ENCODE assay signal across 9 cellular contexts in genomic region chr20:45358282-45359068, GRCh38. TPM values are rescaled to one million over a fixed set of nuclear protein-coding genes. Genes with fewer than 3 reads are reported as not detected.
DNase-seq lines count a peak whose midpoint lies in the region; ATAC-seq, FAIRE-seq and TF ChIP-seq lines count a peak whose summit lies in the region.
"Had no signal": no experiment of that assay in that cellular context is flagged by ENCODE, and none has a peak within 500 bp of the region (broad histone marks: within the 10 kb centered on the region; RNA-seq: fewer than 3 reads in every experiment).

No MANE protein-coding gene starts in this region.

- no peaks in the 10 kb centered on the region for H3K27me3 Mint-ChIP-seq in astrocyte (ENCODE audit: low read depth, unreplicated experiment)

- peaks cover 3% of the 10 kb centered on the region for H3K79me2 ChIP-seq in astrocyte (ENCODE audit: insufficient read depth, low read length)

- TF ChIP-seq EP300 in stomach (IDR thresholded peaks at IDR 0.05): peak; percentile 44

- peak; percentile 5 for ATAC-seq in IMR-90 (ENCODE audit: low read depth)
- ATAC-seq in HG03159 (IDR thresholded peaks at IDR 0.05; ENCODE audit: unreplicated experiment): no peak
- no peak for ATAC-seq in HG03432 (IDR thresholded peaks at IDR 0.05; ENCODE audit: unreplicated experiment)
- ATAC-seq in GM19351 (IDR thresholded peaks at IDR 0.05; ENCODE audit: unreplicated experiment): no peak

- TF ChIP-seq CTCF in IMR-90 (conservative IDR thresholded peaks at IDR 0.05; ENCODE audit: low read depth, low read length) (no peak), astrocyte (IDR thresholded peaks at IDR 0.05; ENCODE audit: insufficient read depth, low read depth, low read length) (no peak), stomach (IDR thresholded peaks at IDR 0.05) (no peak)

- peak overlapping the region; percentile 62 for H2AK9ac ChIP-seq in IMR-90 (replicated peaks; ENCODE audit: low read depth, low read length, poor library complexity)

- H2BK5ac ChIP-seq in IMR-90 (ENCODE audit: low read depth, low read length, poor library complexity, severe bottlenecking): peak overlapping the region; percentile 30

- CTCF ChIA-PET in IMR-90 (lab: Yijun Ruan, JAX): interaction anchor here (1.0 kb wide), 1 partner anchor 15 kb away, joined by 3 read pairs; no protein-coding TSS in a partner anchor

- H3K4me3 ChIP-seq in IMR-90 (ENCODE audit: insufficient read depth, low read depth, low read length) (no peak overlapping the region), astrocyte (ENCODE audit: insufficient read depth, low read depth, low read length) (peak overlapping the region; percentile 4), iPS-15b (ENCODE audit: low read depth, low read length) (no peak overlapping the region), stomach (no peak overlapping the region)

- no peak for TF ChIP-seq RAD21 in IMR-90 (IDR thresholded peaks at IDR 0.05; ENCODE audit: low read length)

- H3K4me1 ChIP-seq in IMR-90 (ENCODE audit: control insufficient read depth, insufficient read depth, low read length) (peaks cover 32% of the 10 kb centered on the region), astrocyte (ENCODE audit: insufficient read depth, low read length) (peaks cover 62% of the 10 kb centered on the region), iPS-15b (ENCODE audit: control insufficient read depth, insufficient read depth, low read length) (peaks cover 9% of the 10 kb centered on the region), stomach (peaks cover 45 to 63% (median 52%) of the 10 kb centered on the region in 4 donors)

- no peak overlapping the region for H3K56ac ChIP-seq in IMR-90 (ENCODE audit: extremely low read depth, insufficient read depth, low read length)

- no peak for FAIRE-seq in astrocyte (lab: Jason Lieb, UNC)
- FAIRE-seq: colon had no signal

- no peaks in the 10 kb centered on the region for H3K36me3 Mint-ChIP-seq in astrocyte (ENCODE audit: low read depth, unreplicated experiment)

- peak overlapping the region; percentile 87 for H2AK5ac ChIP-seq in IMR-90 (ENCODE audit: low read depth, low read length)

- peak overlapping the region; percentile 57 to 59 for H4K8ac ChIP-seq in IMR-90 (ENCODE audit: low read depth in 2 of 2, low read length in 2 of 2)

- dilution Hi-C loops in IMR-90 (cut with HindIII; ENCODE audit: low sequenced_read_pairs, unreplicated experiment): no loop called here

- 0 out of 2 replicates have a peak overlapping the region, but pooled peaks have one; percentile 2 for H3K9ac ChIP-seq in IMR-90 (ENCODE audit: low read depth, low read length)
- H3K9ac ChIP-seq in astrocyte (ENCODE audit: low read length): peak overlapping the region; percentile 30
- H3K9ac ChIP-seq in iPS-15b (ENCODE audit: low read depth, low read length): peak overlapping the region; percentile 16

- H3K14ac ChIP-seq in IMR-90 (replicated peaks; ENCODE audit: low read depth, low read length): peak overlapping the region; percentile 24; the same call in 1 of the 2 replicates

- in situ Hi-C loops in IMR-90 (cut with MboI; ENCODE audit: low sequenced_read_pairs): loop anchor here (5.0 kb wide), 1 partner anchor 79 kb away; no protein-coding TSS in a partner anchor

- peak overlapping the region; percentile 11; the same call in 1 of the 2 replicates for H4K5ac ChIP-seq in IMR-90 (ENCODE audit: low read depth, low read length)

- TF ChIP-seq POLR2A in IMR-90 (IDR thresholded peaks at IDR 0.05; ENCODE audit: low read depth, low read length) (no peak), stomach (IDR thresholded peaks at IDR 0.05) (no peak)

- peak overlapping the region; percentile 16 for H3K4me2 ChIP-seq in IMR-90 (ENCODE audit: low read depth, low read length)
- peak overlapping the region; percentile 69 for H3K4me2 ChIP-seq in astrocyte (ENCODE audit: low read length)

- peaks cover 5% of the 10 kb centered on the region; the same call in 1 of the 2 replicates for H4K20me1 ChIP-seq in IMR-90 (ENCODE audit: insufficient read depth, low read length)
- H4K20me1 ChIP-seq in astrocyte (ENCODE audit: insufficient read depth, low read length): peaks cover under 1% of the 10 kb centered on the region

- peak overlapping the region; percentile 58 for H2BK20ac ChIP-seq in IMR-90 (ENCODE audit: low read depth, low read length)

- POLR2A ChIA-PET in IMR-90 (lab: Charles Lee; ENCODE audit: unreplicated experiment): no interaction called here

- peak overlapping the region; percentile 73; the same call in 2 of the 3 replicates for H2BK15ac ChIP-seq in IMR-90 (ENCODE audit: low read depth, low read length)

- peak overlapping the region; percentile 32 for H3K18ac ChIP-seq in IMR-90 (ENCODE audit: low read depth, low read length)

- no peak overlapping the region; the same call in 1 of the 2 replicates for H3K23ac ChIP-seq in IMR-90 (ENCODE audit: low read depth, low read length)

- H3K27me3 ChIP-seq in IMR-90 (ENCODE audit: control insufficient read depth, insufficient read depth, low read length) (no peaks in the 10 kb centered on the region), astrocyte (ENCODE audit: insufficient read depth, low read length) (no peaks in the 10 kb centered on the region), iPS-15b (ENCODE audit: control insufficient read depth, insufficient read depth, low read length) (no peaks in the 10 kb centered on the region), stomach (no peaks in the 10 kb centered on the region)

- BruUV-seq in IMR-90 (replicated peaks; lab: Mats Ljungman, UMichigan): no TSS peak

- H3K9me1 ChIP-seq in IMR-90 (ENCODE audit: insufficient read depth, low read length): peaks cover 19% of the 10 kb centered on the region

- H3K27ac ChIP-seq in IMR-90 (ENCODE audit: insufficient read depth, low read length) (peak overlapping the region; percentile 49), astrocyte (ENCODE audit: low read depth, low read length) (peak overlapping the region; percentile 59), stomach (peak overlapping the region; percentile 7 to 97 (median 95))

- 94% methylated on average over 2 of the region's 10 CpGs; no CpG with 5 or more reads in 1 of the 2 experiments for WGBS in IMR-90 (ENCODE audit: extremely low coverage in 2 of 2, insufficient read length in 1 of 2), 2 experiments
- WGBS in stomach, 5 donors: 24 to 50% (median 39%) methylated on average over 10 of the region's 10 CpGs

- H3K79me1 ChIP-seq in IMR-90 (ENCODE audit: low read depth in 1 of 2, low read length in 2 of 2): peaks cover under 1 to 19% of the 10 kb centered on the region in 2 experiments; a peak in 3 of 4 replicates

- H3K36me3 ChIP-seq in IMR-90 (ENCODE audit: control insufficient read depth, insufficient read depth, low read length) (no peaks in the 10 kb centered on the region), astrocyte (ENCODE audit: insufficient read depth, low read length) (no peaks in the 10 kb centered on the region), iPS-15b (ENCODE audit: control insufficient read depth, insufficient read depth, low read length) (no peaks in the 10 kb centered on the region), stomach (no peaks in the 10 kb centered on the region)

- no peaks in the 10 kb centered on the region for H3K9me3 Mint-ChIP-seq in astrocyte (ENCODE audit: unreplicated experiment)

- peak overlapping the region; percentile 77 for H2AFZ ChIP-seq in IMR-90 (replicated peaks; ENCODE audit: low read length, poor library complexity)
- no peak overlapping the region for H2AFZ ChIP-seq in astrocyte (ENCODE audit: low read depth, low read length)

- H3K4me1 Mint-ChIP-seq in astrocyte (ENCODE audit: low read depth, unreplicated experiment): peaks cover 53% of the 10 kb centered on the region

- intact Hi-C loops in IMR-90 (cut with micrococcal nuclease): no loop called here
- intact Hi-C loops in stomach (cut with DNase I; ENCODE audit: low total_unique reads): no loop called here

- H3K9me3 ChIP-seq in IMR-90 (ENCODE audit: control insufficient read depth, insufficient read depth, low read length) (no peaks in the 10 kb centered on the region), astrocyte (ENCODE audit: insufficient read depth, low read depth, low read length) (no peaks in the 10 kb centered on the region), iPS-15b (ENCODE audit: control insufficient read depth, insufficient read depth, low read length) (no peaks in the 10 kb centered on the region), stomach (no peaks in the 10 kb centered on the region)

- H3K4me3 Mint-ChIP-seq in astrocyte (ENCODE audit: unreplicated experiment): no peak overlapping the region

- DNase-seq in IMR-90 (peak; percentile 73), astrocyte (ENCODE audit: low read depth) (peak; percentile 73), stomach (peak; percentile 58)
- DNase-seq in activated CD4-positive, alpha-beta T cell treated with anti-CD3 and anti-CD28 coated beads for 48 hours: no peak

- peak overlapping the region; percentile 41 for H4K91ac ChIP-seq in IMR-90 (ENCODE audit: insufficient read depth, low read depth, low read length)

- peak overlapping the region; percentile 68 for H2BK120ac ChIP-seq in IMR-90 (ENCODE audit: low read depth, low read length)

- no peak overlapping the region for H3K27ac Mint-ChIP-seq in astrocyte (ENCODE audit: unreplicated experiment)

- H3K4ac ChIP-seq in IMR-90 (ENCODE audit: low read depth, low read length): peak overlapping the region; percentile 39

RNA-seq across cellular contexts. Expression of gene SYS1, which starts 4.5 kb away (rescaled TPM):
- total RNA-seq in IMR-90 (2012; rRNA removed) (12.9 and 16.7 TPM in 2 replicates), astrocyte (20.4 and 25.2 TPM in 2 replicates), stomach (100 to 1,000 TPM in 1 of 5 donors, 10 to 100 TPM in 4; 16.0 to 119 (median 25.1) TPM)
- polyA plus RNA-seq in IMR-90 (2012; rRNA removed) (24.6 and 29.2 TPM in 2 replicates), stomach (10 to 100 TPM; 11.2 to 19.7 (median 18.8) TPM)
- 35.1 and 52.6 TPM in 2 replicates for polyA plus RNA-seq in IMR-90 (2012; cell fraction: cytosol; rRNA removed)
- polyA plus RNA-seq in IMR-90 (2012; cell fraction: nucleus; rRNA removed; ENCODE audit: low replicate concordance): 10.9 and 29.3 TPM in 2 replicates

RNA-seq across cellular contexts. Expression of gene SDC4, which starts 10.3 kb away (rescaled TPM):
- total RNA-seq in IMR-90 (2012; rRNA removed) (265 and 275 TPM in 2 replicates), astrocyte (125 and 135 TPM in 2 replicates), stomach (100 to 1,000 TPM in 2 of 5 donors, 10 to 100 TPM in 3; 27.4 to 343 (median 81.4) TPM)
- polyA plus RNA-seq in IMR-90 (2012; rRNA removed) (181 and 203 TPM in 2 replicates), stomach (10 to 100 TPM; 29.6 to 97.3 (median 78.8) TPM)
- 183 and 191 TPM in 2 replicates for polyA plus RNA-seq in IMR-90 (2012; cell fraction: cytosol; rRNA removed)
- polyA plus RNA-seq in IMR-90 (2012; cell fraction: nucleus; rRNA removed; ENCODE audit: low replicate concordance): 58.2 and 85.3 TPM in 2 replicates

RNA-seq across cellular contexts. Expression of gene TP53TG5, which starts 19.6 kb away (rescaled TPM):
- total RNA-seq in IMR-90 (2012; rRNA removed) (not detected in 2 replicates), astrocyte (not detected in 2 replicates), stomach (not detected)
- polyA plus RNA-seq in IMR-90 (2012; rRNA removed) (not detected in 2 replicates), stomach (under 1 TPM in 2 of 3 donors, not detected in 1; 0.12 to 0.33 TPM)
- not detected in 2 replicates for polyA plus RNA-seq in IMR-90 (2012; cell fraction: cytosol; rRNA removed)
- not detected in 2 replicates for polyA plus RNA-seq in IMR-90 (2012; cell fraction: nucleus; rRNA removed; ENCODE audit: low replicate concordance)

RNA-seq across cellular contexts. Expression of gene DBNDD2, which starts 49.6 kb away (rescaled TPM):
- total RNA-seq in IMR-90 (2012; rRNA removed) (1.1 and 1.3 TPM in 2 replicates), astrocyte (10.7 and 11.3 TPM in 2 replicates), stomach (100 to 1,000 TPM in 1 of 5 donors, 10 to 100 TPM in 4; 10.6 to 131 (median 51.3) TPM)
- polyA plus RNA-seq in IMR-90 (2012; rRNA removed) (7.8 and 9.3 TPM in 2 replicates), stomach (10 to 100 TPM; 55.6 to 90.7 (median 77.6) TPM)
- 6.7 and 9.8 TPM in 2 replicates for polyA plus RNA-seq in IMR-90 (2012; cell fraction: cytosol; rRNA removed)
- 7.2 and 10.5 TPM in 2 replicates for polyA plus RNA-seq in IMR-90 (2012; cell fraction: nucleus; rRNA removed; ENCODE audit: low replicate concordance)

RNA-seq across cellular contexts. Expression of gene MATN4, which starts 50.4 kb away (rescaled TPM):
- total RNA-seq in IMR-90 (2012; rRNA removed) (not detected in 2 replicates), astrocyte (0.19 and 0.20 TPM in 2 replicates), stomach (under 1 TPM in 1 of 5 donors, not detected in 4; 0.37 TPM)
- polyA plus RNA-seq in IMR-90 (2012; rRNA removed) (0.12 and 0.13 TPM in 2 replicates), stomach (under 1 TPM in 2 of 3 donors, not detected in 1; 0.25 to 0.30 TPM)
- polyA plus RNA-seq in IMR-90 (2012; cell fraction: cytosol; rRNA removed): 0.11 and 0.16 TPM in 2 replicates
- polyA plus RNA-seq in IMR-90 (2012; cell fraction: nucleus; rRNA removed; ENCODE audit: low replicate concordance): 0.37 and 1.2 TPM in 2 replicates
